ENCODE assay signal across 23 cellular contexts in the genomic region with DNA sequence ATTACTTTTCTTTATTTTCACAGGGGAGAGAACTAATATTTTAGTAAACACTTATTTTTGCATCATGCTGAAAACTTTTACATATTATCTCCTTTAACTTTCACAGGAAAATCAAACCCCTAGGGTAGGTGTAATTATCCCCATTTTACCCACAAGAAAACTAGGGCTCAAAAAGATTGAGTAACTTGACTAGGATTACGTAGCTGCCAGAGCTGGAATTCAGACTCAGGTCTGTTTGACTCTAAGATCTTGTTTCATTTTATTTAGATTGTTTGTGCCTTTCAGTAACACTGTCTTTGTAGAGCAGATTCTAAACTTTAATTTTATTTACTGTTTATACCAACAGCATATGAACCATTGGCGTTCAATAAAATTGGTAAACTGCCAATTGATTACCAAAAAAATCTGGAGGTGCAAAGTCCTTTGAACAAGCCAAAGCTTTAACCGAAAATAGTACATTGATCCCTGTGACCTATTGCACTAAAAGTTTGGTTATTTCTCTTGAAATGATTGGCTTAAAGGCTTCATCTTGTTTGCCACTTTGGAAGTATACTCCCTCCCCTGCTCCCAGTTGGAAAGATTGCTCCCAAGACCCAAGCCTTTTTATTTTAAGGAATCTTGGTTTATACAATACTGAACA.
A peak's percentile ranks its signal among the peaks of the same experiment; 100 is the strongest.
DNase-seq lines count a peak whose midpoint lies in the region; ATAC-seq and TF ChIP-seq lines count a peak whose summit lies in the region.
"Had no signal": no experiment of that assay in that cellular context is flagged by ENCODE, and none has a peak within 500 bp of the region (broad histone marks: within the 10 kb centered on the region; RNA-seq: fewer than 3 reads in every experiment).

No MANE protein-coding gene starts in this region.

- in situ Hi-C loops in GM23248 (cut with MboI): no loop called here
- in situ Hi-C loops in mammary epithelial cell (cut with MboI; ENCODE audit: low sequenced_read_pairs in 2 of 2): no loop called here

- H3K27me3 Mint-ChIP-seq in activated naive CD8-positive, alpha-beta T cell treated with anti-CD3 and anti-CD28 coated beads, Interleukin-2, amount 50 U/mL, for 24 hours: peaks cover 1% of the 10 kb centered on the region
- no peaks in the 10 kb centered on the region for H3K27me3 Mint-ChIP-seq in naive thymus-derived CD4-positive, alpha-beta T cell
- H3K27me3 Mint-ChIP-seq: B cell, memory B cell had no signal

- no peaks in the 10 kb centered on the region for H3K36me3 Mint-ChIP-seq in activated naive CD8-positive, alpha-beta T cell treated with anti-CD3 and anti-CD28 coated beads, Interleukin-2, amount 50 U/mL, for 24 hours (ENCODE audit: low read depth)
- H3K36me3 Mint-ChIP-seq in naive thymus-derived CD4-positive, alpha-beta T cell: peaks cover 0 to 4% (median 0%) of the 10 kb centered on the region in 5 donors
- H3K36me3 Mint-ChIP-seq: memory B cell had no signal

- H3K4me3 Mint-ChIP-seq in activated naive CD8-positive, alpha-beta T cell treated with anti-CD3 and anti-CD28 coated beads, Interleukin-2, amount 50 U/mL, for 24 hours: no peak overlapping the region
- H3K4me3 Mint-ChIP-seq in naive thymus-derived CD4-positive, alpha-beta T cell: no peak overlapping the region
- H3K4me3 Mint-ChIP-seq: activated naive CD4-positive, alpha-beta T cell treated with anti-CD3 and anti-CD28 coated beads, Interleukin-2, amount 10 ng/mL, durations not matched to agents 7 days and 5 days; activated T-helper 1 cell treated with anti-CD3 and anti-CD28 coated beads, Interleukin-12 subunit alpha, Interleukin-12 subunit beta, Interleukin-2, Interleukin-4 antibody, amounts not matched to agents 30 ng/mL and 10 ng/mL and 1 ng/mL, durations not matched to agents 14 hours and 24 hours and 36 hours; B cell; memory B cell had no signal

- H3K27ac Mint-ChIP-seq in activated naive CD8-positive, alpha-beta T cell treated with anti-CD3 and anti-CD28 coated beads, Interleukin-2, amount 50 U/mL, for 24 hours: no peak overlapping the region
- H3K27ac Mint-ChIP-seq in naive thymus-derived CD4-positive, alpha-beta T cell: no peak overlapping the region
- H3K27ac Mint-ChIP-seq: activated naive CD4-positive, alpha-beta T cell treated with anti-CD3 and anti-CD28 coated beads, Interleukin-2, amount 10 ng/mL, durations not matched to agents 7 days and 5 days; activated T-helper 1 cell treated with anti-CD3 and anti-CD28 coated beads, Interleukin-12 subunit alpha, Interleukin-12 subunit beta, Interleukin-2, Interleukin-4 antibody, amounts not matched to agents 30 ng/mL and 10 ng/mL and 1 ng/mL, durations not matched to agents 14 hours and 24 hours and 36 hours; B cell; memory B cell; progenitor cell of endocrine pancreas had no signal

- WGBS in GM23248 (ENCODE audit: low coverage in 1 of 2, low lambda C conversion rate in 2 of 2, missing lambda C conversion rate in 2 of 2), 2 experiments: 17 to 24% methylated on average over 3 of the region's 3 CpGs
- 34% methylated on average over 3 of the region's 3 CpGs for WGBS in mammary epithelial cell (ENCODE audit: low coverage, missing lambda C conversion rate)
- WGBS in hepatocyte (ENCODE audit: low lambda C conversion rate, missing lambda C conversion rate): 76% methylated on average over 3 of the region's 3 CpGs
- 47% methylated on average over 3 of the region's 3 CpGs for WGBS in prostate gland

- ATAC-seq in activated naive CD8-positive, alpha-beta T cell treated with anti-CD3 and anti-CD28 coated beads, Interleukin-2, amount 50 U/mL, for 24 hours: no peak
- ATAC-seq in naive thymus-derived CD4-positive, alpha-beta T cell: no peak
- ATAC-seq: activated CD4-positive, CD25-positive, alpha-beta regulatory T cell treated with anti-CD3 and anti-CD28 coated beads, Interleukin-2, amount 50 U/mL, for 24 hours had no signal

- intact Hi-C loops in mammary epithelial cell (cut with micrococcal nuclease): loop anchor here (10.0 kb wide), 1 partner anchor 839 kb away; no protein-coding TSS in a partner anchor
- intact Hi-C loops in prostate gland (cut with DNase I): loop anchor here (10.0 kb wide), 2 partner anchors 51 to 939 kb away; no protein-coding TSS in a partner anchor
- intact Hi-C loops in ascending aorta (cut with DNase I): no loop called here
- intact Hi-C loops in naive thymus-derived CD4-positive, alpha-beta T cell (cut with micrococcal nuclease): no loop called here

- H3K9ac ChIP-seq in GM23248 (peak overlapping the region; percentile 35), mammary epithelial cell (ENCODE audit: insufficient read depth, low read length) (no peak overlapping the region)

- no peaks in the 10 kb centered on the region for H4K20me1 ChIP-seq in GM23248 (ENCODE audit: insufficient read depth)
- H4K20me1 ChIP-seq in mammary epithelial cell (ENCODE audit: insufficient read depth, low read length): no peaks in the 10 kb centered on the region
- H4K20me1 ChIP-seq in hepatocyte (ENCODE audit: insufficient read depth, poor library complexity, severe bottlenecking): no peaks in the 10 kb centered on the region

- peaks cover 16% of the 10 kb centered on the region for H3K4me1 Mint-ChIP-seq in activated naive CD8-positive, alpha-beta T cell treated with anti-CD3 and anti-CD28 coated beads, Interleukin-2, amount 50 U/mL, for 24 hours
- peaks cover 7 to 48% (median 14%) of the 10 kb centered on the region in 7 donors for H3K4me1 Mint-ChIP-seq in naive thymus-derived CD4-positive, alpha-beta T cell

- POLR2A ChIA-PET in naive thymus-derived CD4-positive, alpha-beta T cell (lab: Charles Lee): no interaction called here

- no peaks in the 10 kb centered on the region for H3K9me2 ChIP-seq in GM23248 (ENCODE audit: insufficient read depth)
- H3K9me2 ChIP-seq in hepatocyte (replicated peaks; ENCODE audit: insufficient read depth): no peaks in the 10 kb centered on the region

- H3K9me3 Mint-ChIP-seq in activated naive CD8-positive, alpha-beta T cell treated with anti-CD3 and anti-CD28 coated beads, Interleukin-2, amount 50 U/mL, for 24 hours: no peaks in the 10 kb centered on the region
- H3K9me3 Mint-ChIP-seq in naive thymus-derived CD4-positive, alpha-beta T cell: no peaks in the 10 kb centered on the region
- H3K9me3 Mint-ChIP-seq: activated naive CD4-positive, alpha-beta T cell treated with anti-CD3 and anti-CD28 coated beads, Interleukin-2, amount 10 ng/mL, durations not matched to agents 7 days and 5 days; activated T-helper 1 cell treated with anti-CD3 and anti-CD28 coated beads, Interleukin-12 subunit alpha, Interleukin-12 subunit beta, Interleukin-2, Interleukin-4 antibody, amounts not matched to agents 30 ng/mL and 10 ng/mL and 1 ng/mL, durations not matched to agents 14 hours and 24 hours and 36 hours; memory B cell had no signal

- dilution Hi-C loops in mammary epithelial cell (cut with HindIII; ENCODE audit: low sequenced_read_pairs): no loop called here

- H3K27me3 ChIP-seq in GM23248 (replicated peaks; ENCODE audit: insufficient read depth) (no peaks in the 10 kb centered on the region), mammary epithelial cell (ENCODE audit: insufficient read depth, low read length) (no peaks in the 10 kb centered on the region), hepatocyte (no peaks in the 10 kb centered on the region), prostate gland (replicated peaks; ENCODE audit: insufficient read depth) (no peaks in the 10 kb centered on the region), ascending aorta (no peaks in the 10 kb centered on the region)
- H3K27me3 ChIP-seq in naive thymus-derived CD4-positive, alpha-beta T cell (ENCODE audit: control insufficient read depth in 2 of 2, insufficient read depth in 2 of 2, low read length in 2 of 2): no peaks in the 10 kb centered on the region

- H3K27ac ChIP-seq in GM23248: peak overlapping the region; percentile 69
- peak overlapping the region; percentile 25 for H3K27ac ChIP-seq in mammary epithelial cell (ENCODE audit: insufficient read depth, low read depth, low read length)
- peak overlapping the region; percentile 3 for H3K27ac ChIP-seq in hepatocyte
- peak overlapping the region; percentile 10 to 19 for H3K27ac ChIP-seq in prostate gland
- no peak overlapping the region for H3K27ac ChIP-seq in ascending aorta
- H3K27ac ChIP-seq in naive thymus-derived CD4-positive, alpha-beta T cell (ENCODE audit: low read depth, low read length): no peak overlapping the region
- H3K27ac ChIP-seq: neutrophil had no signal

- H3K4me3 ChIP-seq in GM23248: peak overlapping the region; percentile 30
- H3K4me3 ChIP-seq in mammary epithelial cell (replicated peaks in 1 of 3; ENCODE audit: insufficient read depth in 1 of 3, low read depth in 2 of 3, low read length in 3 of 3): no peak overlapping the region
- no peak overlapping the region for H3K4me3 ChIP-seq in hepatocyte
- H3K4me3 ChIP-seq in prostate gland: no peak overlapping the region
- H3K4me3 ChIP-seq in ascending aorta: no peak overlapping the region
- no peak overlapping the region for H3K4me3 ChIP-seq in naive thymus-derived CD4-positive, alpha-beta T cell (ENCODE audit: low read length)

- H3K36me3 ChIP-seq in GM23248 (ENCODE audit: low read depth): no peaks in the 10 kb centered on the region
- H3K36me3 ChIP-seq in mammary epithelial cell (ENCODE audit: insufficient read depth, low read length): no peaks in the 10 kb centered on the region
- no peaks in the 10 kb centered on the region for H3K36me3 ChIP-seq in hepatocyte (replicated peaks; ENCODE audit: insufficient read depth, low read depth)
- H3K36me3 ChIP-seq in prostate gland: no peaks in the 10 kb centered on the region
- no peaks in the 10 kb centered on the region for H3K36me3 ChIP-seq in ascending aorta
- no peaks in the 10 kb centered on the region for H3K36me3 ChIP-seq in naive thymus-derived CD4-positive, alpha-beta T cell (ENCODE audit: control insufficient read depth in 2 of 3, insufficient read depth in 3 of 3, low read length in 3 of 3)
- H3K36me3 ChIP-seq: neutrophil had no signal

- no peak for TF ChIP-seq POLR2A in prostate gland (IDR thresholded peaks at IDR 0.05)

- CTCF ChIA-PET in mammary epithelial cell (lab: Charles Lee; ENCODE audit: low non-redundant PET): interaction anchor here (0.6 kb wide), 1 partner anchor 417 kb away, joined by 6 read pairs; no protein-coding TSS in a partner anchor
- CTCF ChIA-PET in naive thymus-derived CD4-positive, alpha-beta T cell (lab: Charles Lee): interaction anchor here (0.7 kb wide), 1 partner anchor 34 kb away, joined by 3 read pairs; no protein-coding TSS in a partner anchor

- no peak for TF ChIP-seq CTCF in mammary epithelial cell (conservative IDR thresholded peaks at IDR 0.05 in 1 of 2, IDR thresholded peaks at IDR 0.05 in 1 of 2; ENCODE audit: extremely low read depth in 1 of 2, insufficient read depth in 1 of 2, low read depth in 1 of 2, low read length in 2 of 2)
- TF ChIP-seq CTCF in hepatocyte (IDR thresholded peaks at IDR 0.05; ENCODE audit: poor library complexity): no peak
- no peak for TF ChIP-seq CTCF in prostate gland (IDR thresholded peaks at IDR 0.05)
- TF ChIP-seq CTCF in ascending aorta (IDR thresholded peaks at IDR 0.05): no peak

- no peaks in the 10 kb centered on the region for H3K9me3 ChIP-seq in GM23248 (ENCODE audit: low read depth)
- no peaks in the 10 kb centered on the region for H3K9me3 ChIP-seq in mammary epithelial cell (replicated peaks; ENCODE audit: insufficient read depth, low read length)
- no peaks in the 10 kb centered on the region for H3K9me3 ChIP-seq in hepatocyte (ENCODE audit: low read depth)
- H3K9me3 ChIP-seq in prostate gland: no peaks in the 10 kb centered on the region
- H3K9me3 ChIP-seq in ascending aorta: no peaks in the 10 kb centered on the region
- no peaks in the 10 kb centered on the region for H3K9me3 ChIP-seq in naive thymus-derived CD4-positive, alpha-beta T cell (ENCODE audit: control insufficient read depth in 2 of 3, low read length in 3 of 3)
- H3K9me3 ChIP-seq: neutrophil had no signal

- H3K4me1 ChIP-seq in GM23248 (ENCODE audit: insufficient read depth) (peaks cover 49% of the 10 kb centered on the region), mammary epithelial cell (ENCODE audit: insufficient read depth, low read length) (peaks cover 48% of the 10 kb centered on the region), hepatocyte (ENCODE audit: insufficient read depth) (peaks cover 54% of the 10 kb centered on the region), prostate gland (replicated peaks) (peaks cover 12% of the 10 kb centered on the region), ascending aorta (peaks cover 11 to 24% of the 10 kb centered on the region in 2 donors)
- H3K4me1 ChIP-seq in naive thymus-derived CD4-positive, alpha-beta T cell (ENCODE audit: control insufficient read depth in 2 of 2, insufficient read depth in 2 of 2, low read length in 2 of 2): peaks cover 0 to 7% of the 10 kb centered on the region in 2 donors

- H3K79me2 ChIP-seq in GM23248 (ENCODE audit: insufficient read depth): no peaks in the 10 kb centered on the region
- H3K79me2 ChIP-seq in mammary epithelial cell (ENCODE audit: insufficient read depth, low read length): no peaks in the 10 kb centered on the region
- no peaks in the 10 kb centered on the region for H3K79me2 ChIP-seq in hepatocyte

- peak overlapping the region; percentile 74 for H2AFZ ChIP-seq in GM23248
- peak overlapping the region; percentile 97 for H2AFZ ChIP-seq in mammary epithelial cell (ENCODE audit: low read depth, low read length)
- H2AFZ ChIP-seq in hepatocyte: no peak overlapping the region

- peaks cover 46% of the 10 kb centered on the region for H3F3A ChIP-seq in GM23248 (ENCODE audit: insufficient read depth)

- BruUV-seq in mammary epithelial cell (replicated peaks; lab: Mats Ljungman, UMichigan): no TSS peak

- peak; percentile 56 for DNase-seq in GM23248
- DNase-seq in mammary epithelial cell: no peak
- no peak for DNase-seq in hepatocyte (ENCODE audit: low spot score)
- no peak for DNase-seq in prostate gland (ENCODE audit: low spot score)
- DNase-seq in ascending aorta (ENCODE audit: low spot score in 2 of 2): no peak
- DNase-seq in retina: no peak
- DNase-seq in activated naive CD8-positive, alpha-beta T cell treated with anti-CD3 and anti-CD28 coated beads, Interleukin-2, amount 50 U/mL, for 24 hours: no peak
- no peak for DNase-seq in naive thymus-derived CD4-positive, alpha-beta T cell
- DNase-seq: activated CD4-positive, alpha-beta T cell treated with anti-CD3 and anti-CD28 coated beads, Interleukin-2, amount 50 U/mL, for 48 hours; activated CD8-positive, alpha-beta memory T cell treated with anti-CD3 and anti-CD28 coated beads, Interleukin-2, amount 50 U/mL, for 4 hours; activated naive CD4-positive, alpha-beta T cell treated with anti-CD3 and anti-CD28 coated beads, Interleukin-2, amount 10 ng/mL, durations not matched to agents 7 days and 5 days; caudate nucleus; cortex of kidney; DMS53; Kasumi-1; NCI-H146; T-helper 1 cell had no signal

- peak overlapping the region; percentile 63 for H3K4me2 ChIP-seq in GM23248 (ENCODE audit: unreplicated experiment)
- H3K4me2 ChIP-seq in mammary epithelial cell (ENCODE audit: insufficient read depth, low read depth, low read length): peak overlapping the region; percentile 58
- no peak overlapping the region for H3K4me2 ChIP-seq in hepatocyte

Comparison
In these comparisons a context has a peak if more than half of its experiments do, and no peak if none do; other contexts are left out.
1. H3K27ac ChIP-seq: peak in GM23248 (single experiment), mammary epithelial cell (single experiment), hepatocyte (single experiment) and prostate gland (2 of 2); none in ascending aorta (0 of 2) and naive thymus-derived CD4-positive, alpha-beta T cell (single experiment).
2. intact Hi-C loops: an anchor here in mammary epithelial cell (10.0 kb wide) and prostate gland (10.0 kb wide); none called in ascending aorta and naive thymus-derived CD4-positive, alpha-beta T cell.